ENCODE assay signal across 21 cellular contexts in the genomic region with DNA sequence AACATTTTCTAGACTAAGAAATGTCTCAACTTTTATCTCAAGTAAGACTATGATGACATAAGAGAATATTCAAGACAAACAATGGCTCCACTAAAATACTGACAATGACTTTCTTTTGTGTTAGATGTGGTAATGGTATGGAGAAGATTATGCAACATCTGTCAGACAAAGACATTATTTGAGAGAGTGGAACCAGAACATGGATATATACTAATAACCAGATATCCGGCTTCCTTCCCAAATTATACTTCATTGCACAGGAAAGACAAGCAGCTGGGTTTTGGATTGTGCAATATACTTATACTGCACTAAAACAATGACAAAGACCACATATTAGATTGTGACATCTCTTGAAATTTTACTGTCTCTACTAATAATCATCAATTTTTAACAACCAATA.
DNase-seq lines count a peak whose midpoint lies in the region; TF ChIP-seq lines count a peak whose summit lies in the region.
"Had no signal": no experiment of that assay in that cellular context is flagged by ENCODE, and none has a peak within 500 bp of the region (broad histone marks: within the 10 kb centered on the region; RNA-seq: fewer than 3 reads in every experiment).

No MANE protein-coding gene starts in this region.

- WGBS in tibial nerve, 2 donors: 50 to 51% methylated on average over 1 of the region's 1 CpG
- WGBS in endodermal cell (ENCODE audit: insufficient coverage in 1 of 2, insufficient read length in 1 of 2), 2 experiments: 87% methylated on average over 1 of the region's 1 CpG; no CpG with 5 or more reads in 1 of the 2 experiments

- H3K4me1 ChIP-seq in breast epithelium (no peaks in the 10 kb centered on the region), tibial nerve (no peaks in the 10 kb centered on the region), endodermal cell (ENCODE audit: control insufficient read depth, insufficient read depth, low read length) (no peaks in the 10 kb centered on the region)
- H3K4me1 ChIP-seq: pancreas had no signal

- CTCF ChIA-PET in MCF 10A (lab: Yijun Ruan, JAX): no interaction called here

- H3K4me1 Mint-ChIP-seq in MCF 10A (ENCODE audit: insufficient read depth, unreplicated experiment) (no peaks in the 10 kb centered on the region), endodermal cell (no peaks in the 10 kb centered on the region)
- H3K4me1 Mint-ChIP-seq: memory B cell had no signal

- H3K4me3 ChIP-seq in breast epithelium (no peak overlapping the region), tibial nerve (no peak overlapping the region), endodermal cell (ENCODE audit: low read length) (no peak overlapping the region)
- H3K4me3 ChIP-seq: pancreas had no signal

- no peaks in the 10 kb centered on the region for H3K9me3 ChIP-seq in breast epithelium
- no peaks in the 10 kb centered on the region for H3K9me3 ChIP-seq in tibial nerve
- H3K9me3 ChIP-seq in endodermal cell (ENCODE audit: control insufficient read depth, low read length): no peaks in the 10 kb centered on the region
- H3K9me3 ChIP-seq: pancreas had no signal

- H3K4me3 Mint-ChIP-seq in MCF 10A (ENCODE audit: unreplicated experiment) (no peak overlapping the region), endodermal cell (no peak overlapping the region)
- H3K4me3 Mint-ChIP-seq: effector memory CD8-positive, alpha-beta T cell; memory B cell; naive thymus-derived CD4-positive, alpha-beta T cell had no signal

- no peak for TF ChIP-seq CTCF in MCF 10A (IDR thresholded peaks at IDR 0.05; ENCODE audit: unreplicated experiment)
- TF ChIP-seq CTCF in breast epithelium (IDR thresholded peaks at IDR 0.05): no peak
- no peak for TF ChIP-seq CTCF in tibial nerve (IDR thresholded peaks at IDR 0.05)
- no peak for TF ChIP-seq CTCF in endodermal cell (conservative IDR thresholded peaks at IDR 0.05)

- no peak overlapping the region for H3K9ac ChIP-seq in endodermal cell (ENCODE audit: extremely low read depth, low read length, poor library complexity, severe bottlenecking)

- H3K36me3 Mint-ChIP-seq in MCF 10A (ENCODE audit: insufficient read depth, unreplicated experiment): no peaks in the 10 kb centered on the region
- H3K36me3 Mint-ChIP-seq in endodermal cell (ENCODE audit: low read depth): no peaks in the 10 kb centered on the region
- H3K36me3 Mint-ChIP-seq: memory B cell; naive thymus-derived CD4-positive, alpha-beta T cell had no signal

- DNase-seq in MCF 10A (ENCODE audit: unreplicated experiment): peak; percentile 11
- no peak for DNase-seq in breast epithelium (ENCODE audit: low spot score in 2 of 2)
- DNase-seq in SIG-M5 (lab: John Stamatoyannopoulos, UW): peak; percentile 81
- peak; percentile 34 for DNase-seq in dermis blood vessel endothelial cell
- no peak for DNase-seq in tibial nerve (ENCODE audit: low spot score in 2 of 2)
- no peak for DNase-seq in NCI-H1417 treated with DMSO at 0.1 percent for 48 hours (lab: John Stamatoyannopoulos, UW)
- no peak for DNase-seq in endodermal cell
- DNase-seq in COR-L47 (lab: John Stamatoyannopoulos, UW): no peak
- DNase-seq: activated effector memory CD4-positive, alpha-beta T cell treated with anti-CD3 and anti-CD28 coated beads, Interleukin-2, amount 50 U/mL, for 16 hours; DMS153; effector memory CD8-positive, alpha-beta T cell; hippocampal formation; naive thymus-derived CD4-positive, alpha-beta T cell; NCI-H1930; pancreas; SHP77 treated with DMSO at 0.1 percent for 48 hours; stimulated activated CD4-positive, alpha-beta T cell treated with anti-CD3 and anti-CD28 coated beads, Interleukin-4, amount 100 ng/mL, for 4 hours; T1000 had no signal

- H3K27me3 ChIP-seq in breast epithelium (no peaks in the 10 kb centered on the region), tibial nerve (no peaks in the 10 kb centered on the region), endodermal cell (ENCODE audit: control insufficient read depth, insufficient read depth, low read length, poor library complexity, severe bottlenecking) (peaks cover 78% of the 10 kb centered on the region)
- H3K27me3 ChIP-seq: pancreas had no signal

- no peaks in the 10 kb centered on the region for H3K9me3 Mint-ChIP-seq in MCF 10A (ENCODE audit: unreplicated experiment)
- H3K9me3 Mint-ChIP-seq in endodermal cell: no peaks in the 10 kb centered on the region
- H3K9me3 Mint-ChIP-seq: memory B cell had no signal

- no peaks in the 10 kb centered on the region for H3K36me3 ChIP-seq in breast epithelium
- H3K36me3 ChIP-seq in tibial nerve: no peaks in the 10 kb centered on the region
- no peaks in the 10 kb centered on the region for H3K36me3 ChIP-seq in endodermal cell (ENCODE audit: control insufficient read depth, insufficient read depth, low read length)
- H3K36me3 ChIP-seq: pancreas had no signal

- peak; percentile 22 to 35 for TF ChIP-seq EP300 in tibial nerve (IDR thresholded peaks at IDR 0.05)

- intact Hi-C loops in MCF 10A (cut with micrococcal nuclease): no loop called here
- intact Hi-C loops in breast epithelium (cut with DNase I; ENCODE audit: low total_unique reads): no loop called here

- H3K27me3 Mint-ChIP-seq in MCF 10A (ENCODE audit: insufficient read depth, unreplicated experiment) (no peaks in the 10 kb centered on the region), endodermal cell (ENCODE audit: insufficient read depth) (peaks cover 43% of the 10 kb centered on the region)
- H3K27me3 Mint-ChIP-seq: effector memory CD8-positive, alpha-beta T cell; memory B cell; naive thymus-derived CD4-positive, alpha-beta T cell had no signal

- H3K27ac ChIP-seq in breast epithelium (no peak overlapping the region), tibial nerve (no peak overlapping the region), endodermal cell (ENCODE audit: low read depth, low read length) (no peak overlapping the region)
- H3K27ac ChIP-seq: 22Rv1, C4-2B, pancreas had no signal

- POLR2A ChIA-PET in MCF 10A (lab: Yijun Ruan, JAX): no interaction called here

- no peak overlapping the region for H3K27ac Mint-ChIP-seq in MCF 10A (ENCODE audit: low read depth, unreplicated experiment)
- no peak overlapping the region for H3K27ac Mint-ChIP-seq in endodermal cell
- H3K27ac Mint-ChIP-seq: effector memory CD8-positive, alpha-beta T cell; memory B cell; naive thymus-derived CD4-positive, alpha-beta T cell had no signal

- TF ChIP-seq POLR2A in breast epithelium (IDR thresholded peaks at IDR 0.05) (no peak), tibial nerve (IDR thresholded peaks at IDR 0.05) (no peak)

- no TSS peak for BruUV-seq in MCF 10A (replicated peaks; lab: Mats Ljungman, UMichigan)

Comparison
In these comparisons a context has a peak if more than half of its experiments do, and no peak if none do; other contexts are left out.
1. DNase-seq: peak in MCF 10A (single experiment), SIG-M5 (single experiment) and dermis blood vessel endothelial cell (single experiment); none in breast epithelium (0 of 2), tibial nerve (0 of 2), NCI-H1417 treated with DMSO at 0.1 percent for 48 hours (single experiment), endodermal cell (single experiment) and COR-L47 (single experiment).